In genomic region chr2:236641051-236641450, GRCh38 we compare ENCODE assay signal across 20 cellular contexts.
"Had no signal": no experiment of that assay in that cellular context is flagged by ENCODE, and none has a peak within 500 bp of the region (broad histone marks: within the 10 kb centered on the region; RNA-seq: fewer than 3 reads in every experiment).

No MANE protein-coding gene starts in this region.

- ATAC-seq: activated naive CD4-positive, alpha-beta T cell treated with anti-CD3 and anti-CD28 coated beads, Interleukin-2, amount 50 U/mL, for 72 hours; activated T-cell treated with anti-CD3 and anti-CD28 coated beads, Interleukin-2, amount 50 U/mL, for 72 hours; foreskin keratinocyte; right cardiac atrium; T-cell had no signal

- H3K4me1 Mint-ChIP-seq: brain; central memory CD8-positive, alpha-beta T cell; T-cell had no signal

- H3K27ac ChIP-seq: neural progenitor cell, parathyroid adenoma had no signal

- H3K9me3 ChIP-seq: SK-N-SH, uterus had no signal

- H3K4me3 Mint-ChIP-seq: activated T-cell treated with anti-CD3 and anti-CD28 coated beads, Interleukin-2, amount 50 U/mL, for 72 hours; brain; central memory CD8-positive, alpha-beta T cell; neural progenitor cell; stimulated activated naive CD8-positive, alpha-beta T cell treated with anti-CD3 and anti-CD28 coated beads, Interleukin-15, Interleukin-2, amounts not matched to agents 100 ng/mL and 50 ng/mL, for 24 hours; T-cell had no signal

- H3K27me3 ChIP-seq: foreskin keratinocyte, neural progenitor cell, uterus had no signal

- H3K36me3 ChIP-seq: neural progenitor cell, uterus had no signal

- DNase-seq: activated CD4-positive, alpha-beta T cell treated with anti-CD3 and anti-CD28 coated beads for 1 hour; activated CD4-positive, alpha-beta T cell treated with anti-CD3 and anti-CD28 coated beads, Interleukin-2, amount 50 U/mL, for 4 hours; activated gamma-delta T cell; activated T-cell treated with anti-CD3 and anti-CD28 coated beads, Interleukin-2, amount 50 U/mL, for 72 hours; amygdala; cortex of kidney; effector CD8-positive, alpha-beta T cell; foreskin keratinocyte; SK-N-SH; T-cell; T1000 had no signal

- H3K27ac Mint-ChIP-seq: activated naive CD4-positive, alpha-beta T cell treated with anti-CD3 and anti-CD28 coated beads, Interleukin-2, amount 50 U/mL, for 72 hours; activated T-cell treated with anti-CD3 and anti-CD28 coated beads, Interleukin-2, amount 50 U/mL, for 72 hours; brain; neural progenitor cell; stimulated activated naive CD8-positive, alpha-beta T cell treated with anti-CD3 and anti-CD28 coated beads, Interleukin-15, Interleukin-2, amounts not matched to agents 100 ng/mL and 50 ng/mL, for 24 hours; T-cell had no signal

- H3K36me3 Mint-ChIP-seq: T-cell had no signal

- H3K27me3 Mint-ChIP-seq: stimulated activated naive CD8-positive, alpha-beta T cell treated with anti-CD3 and anti-CD28 coated beads, Interleukin-15, Interleukin-2, amounts not matched to agents 100 ng/mL and 50 ng/mL, for 24 hours had no signal

- H3K9me3 Mint-ChIP-seq: activated naive CD4-positive, alpha-beta T cell treated with anti-CD3 and anti-CD28 coated beads, Interleukin-2, amount 50 U/mL, for 72 hours; central memory CD8-positive, alpha-beta T cell; stimulated activated naive CD8-positive, alpha-beta T cell treated with anti-CD3 and anti-CD28 coated beads, Interleukin-15, Interleukin-2, amounts not matched to agents 100 ng/mL and 50 ng/mL, for 24 hours; T-cell had no signal

- H3K4me1 ChIP-seq: neural progenitor cell, parathyroid adenoma, uterus had no signal

- H3K4me3 ChIP-seq: lung, neural progenitor cell, uterus had no signal
